In genomic region chr6:28981833-28982475, GRCh38 we compare ENCODE assay signal across 1 cellular context.
TF ChIP-seq lines count a peak whose summit lies in the region.

No MANE protein-coding gene starts in this region.

TF ChIP-seq in HepG2, 621 proteins besides CTCF, POLR2A, EP300 and RAD21 (continued from another document and continues in another):
- no peak; the same call in 1 of the 2 replicates for TF ChIP-seq ZBTB46 (CRISPR knock-in tag; IDR thresholded peaks at IDR 0.05; ENCODE audit: borderline replicate concordance)
- TF ChIP-seq TFE3 (CRISPR knock-in tag; IDR thresholded peaks at IDR 0.05), result peak; percentile 52
- TF ChIP-seq HHEX (CRISPR knock-in tag; IDR thresholded peaks at IDR 0.05), result no peak
- TF ChIP-seq NFYC (CRISPR knock-in tag; IDR thresholded peaks at IDR 0.05), result peak; percentile 66; the same call in 1 of the 2 replicates
- peak; percentile 23; the same call in 1 of the 2 replicates for TF ChIP-seq MLX (CRISPR knock-in tag; IDR thresholded peaks at IDR 0.05)
- TF ChIP-seq ARNTL (CRISPR knock-in tag; IDR thresholded peaks at IDR 0.05), result no peak
- no peak for TF ChIP-seq MEIS1 (CRISPR knock-in tag; IDR thresholded peaks at IDR 0.05; ENCODE audit: borderline replicate concordance)
- no peak for TF ChIP-seq ZNF687 (CRISPR knock-in tag; IDR thresholded peaks at IDR 0.05)
- no peak for TF ChIP-seq HNRNPH1 (optimal IDR thresholded peaks at IDR 0.05; ENCODE audit: low read depth, low read length)
- no peak for TF ChIP-seq ZUFSP (CRISPR knock-in tag; IDR thresholded peaks at IDR 0.05; ENCODE audit: borderline replicate concordance)
- TF ChIP-seq MNT (IDR thresholded peaks at IDR 0.05), result no peak
- TF ChIP-seq ZBTB25 (CRISPR knock-in tag; IDR thresholded peaks at IDR 0.05), result peak; percentile 65; the same call in 1 of the 2 replicates
- TF ChIP-seq RARA (CRISPR knock-in tag; IDR thresholded peaks at IDR 0.05), result no peak; the same call in 1 of the 2 replicates
- TF ChIP-seq ZNF142 (CRISPR knock-in tag; IDR thresholded peaks at IDR 0.05), result 0 out of 2 replicates have a peak, but pooled peaks have one; percentile 48
- no peak; the same call in 1 of the 2 replicates for TF ChIP-seq LRRFIP1 (CRISPR knock-in tag; conservative IDR thresholded peaks at IDR 0.05)
- peak; percentile 92 for TF ChIP-seq ASH2L (IDR thresholded peaks at IDR 0.05; ENCODE audit: insufficient read length, low read depth, low read length)
- TF ChIP-seq PPARG (CRISPR knock-in tag; conservative IDR thresholded peaks at IDR 0.05), result no peak; the same call in none of the 2 replicates
- no peak for TF ChIP-seq ATF1 (CRISPR knock-in tag; IDR thresholded peaks at IDR 0.05)
- TF ChIP-seq ATF7 (IDR thresholded peaks at IDR 0.05), result no peak
- 0 out of 2 replicates have a peak, but pooled peaks have one; percentile 32 for TF ChIP-seq ATF7 (CRISPR knock-in tag; IDR thresholded peaks at IDR 0.05)
- TF ChIP-seq MLLT10 (CRISPR knock-in tag; IDR thresholded peaks at IDR 0.05), result no peak
- no peak for TF ChIP-seq CCAR2 (optimal IDR thresholded peaks at IDR 0.05; ENCODE audit: low read depth, low read length)
- no peak for TF ChIP-seq ZNF790 (CRISPR knock-in tag; IDR thresholded peaks at IDR 0.05; ENCODE audit: borderline replicate concordance)
- no peak for TF ChIP-seq RFXAP (CRISPR knock-in tag; IDR thresholded peaks at IDR 0.05; ENCODE audit: borderline replicate concordance)
- TF ChIP-seq GTF3A (CRISPR knock-in tag; conservative IDR thresholded peaks at IDR 0.05), result no peak
- no peak for TF ChIP-seq TEF (CRISPR knock-in tag; IDR thresholded peaks at IDR 0.05)
- TF ChIP-seq FOXO4 (CRISPR knock-in tag; conservative IDR thresholded peaks at IDR 0.05), result no peak
- no peak for TF ChIP-seq BRD4 (CRISPR knock-in tag; IDR thresholded peaks at IDR 0.05)
- no peak for TF ChIP-seq FLYWCH1 (CRISPR knock-in tag; IDR thresholded peaks at IDR 0.05)
- TF ChIP-seq MED8 (CRISPR knock-in tag; IDR thresholded peaks at IDR 0.05; ENCODE audit: insufficient replicate concordance), result no peak
